ENCODE assay signal across 1 cellular context in genomic region chr11:71786369-71787013, GRCh38.
A peak's percentile ranks its signal among the peaks of the same experiment; 100 is the strongest.
TF ChIP-seq lines count a peak whose summit lies in the region.

No MANE protein-coding gene starts in this region.

TF ChIP-seq in GM12878, 131 proteins besides CTCF, POLR2A, EP300 and RAD21:
- TF ChIP-seq BHLHE40 (IDR thresholded peaks at IDR 0.05; ENCODE audit: borderline replicate concordance in 1 of 2, low read depth in 2 of 2, low read length in 1 of 2) (peak in 1 of 2 experiments; percentile 51; a peak in 1 of 4 replicates), HDGF (IDR thresholded peaks at IDR 0.05) (peak; percentile 94)
